In genomic region chr1:113982955-113983742, GRCh38 we compare ENCODE assay signal across 12 cellular contexts. TPM values are rescaled to one million over a fixed set of nuclear protein-coding genes. Genes with fewer than 3 reads are reported as not detected.
DNase-seq lines count a peak whose midpoint lies in the region; ATAC-seq and TF ChIP-seq lines count a peak whose summit lies in the region.
"Had no signal": no experiment of that assay in that cellular context is flagged by ENCODE, and none has a peak within 500 bp of the region (broad histone marks: within the 10 kb centered on the region; RNA-seq: fewer than 3 reads in every experiment).

No MANE protein-coding gene starts in this region.

- H3K4me3 ChIP-seq in AG09309 (ENCODE audit: control insufficient read depth, low read depth, low read length) (peak overlapping the region; percentile 41), esophagus squamous epithelium (peak overlapping the region in 3 of 4 donors; percentile 17 to 48 (median 40)), psoas muscle (peak overlapping the region; percentile 61)

- no peaks in the 10 kb centered on the region for H3K9me3 ChIP-seq in esophagus squamous epithelium
- H3K9me3 ChIP-seq in psoas muscle = no peaks in the 10 kb centered on the region
- H3K9me3 ChIP-seq: neutrophil had no signal

- 72 to 77% methylated on average over 4 to 7 of the region's 14 CpGs for WGBS in esophagus squamous epithelium, 2 donors
- 31 to 45% (median 38%) methylated on average over 14 of the region's 14 CpGs for WGBS in psoas muscle, 3 donors

- no peak for TF ChIP-seq POLR2A in esophagus squamous epithelium (IDR thresholded peaks at IDR 0.05)

- intact Hi-C loops in esophagus squamous epithelium (cut with DNase I) = no loop called here
- intact Hi-C loops in psoas muscle (cut with DNase I) = loop anchor here (5.0 to 10.0 kb wide), 5 partner anchors 44 to 234 kb away; partner anchors contain the start of gene SYT6 (in 1 of the 2)

- peaks cover 0 to 62% (median 23%) of the 10 kb centered on the region in 3 donors for H3K4me1 ChIP-seq in esophagus squamous epithelium
- peaks cover 17% of the 10 kb centered on the region for H3K4me1 ChIP-seq in psoas muscle

- DNase-seq in AG09309 (ENCODE audit: low read depth) = no peak
- DNase-seq in NCI-H2171 (lab: John Stamatoyannopoulos, UW) = peak; percentile 54
- DNase-seq in esophagus squamous epithelium (lab: John Stamatoyannopoulos, UW) = no peak
- DNase-seq in psoas muscle = no peak
- DNase-seq in GDM1 (lab: John Stamatoyannopoulos, UW) = no peak
- DNase-seq in ureter (ENCODE audit: low spot score) = no peak
- no peak for DNase-seq in NCI-H2107 treated with DMSO at 0.1 percent for 48 hours (lab: John Stamatoyannopoulos, UW; ENCODE audit: unreplicated experiment)
- DNase-seq: activated T-cell treated with anti-CD3 and anti-CD28 coated beads, Interleukin-2, amount 50 U/mL, for 24 hours; cerebellar nuclear complex; T-helper 2 cell had no signal

- H3K27ac ChIP-seq in esophagus squamous epithelium = peak overlapping the region; percentile 67 to 87 (median 75)
- peak overlapping the region; percentile 85 for H3K27ac ChIP-seq in psoas muscle
- H3K27ac ChIP-seq: neutrophil had no signal

- no peak for TF ChIP-seq CTCF in AG09309 (IDR thresholded peaks at IDR 0.05; ENCODE audit: control insufficient read depth, insufficient read depth, low read depth, low read length, missing control alignments)
- TF ChIP-seq CTCF in esophagus squamous epithelium (IDR thresholded peaks at IDR 0.05) = no peak
- TF ChIP-seq CTCF in psoas muscle (IDR thresholded peaks at IDR 0.05) = no peak

- H3K27me3 ChIP-seq in esophagus squamous epithelium (no peaks in the 10 kb centered on the region), psoas muscle (ENCODE audit: insufficient read depth in 3 of 3, low read length in 2 of 3) (no peaks in the 10 kb centered on the region)

- no peaks in the 10 kb centered on the region for H3K36me3 ChIP-seq in esophagus squamous epithelium
- H3K36me3 ChIP-seq in psoas muscle (ENCODE audit: insufficient read depth in 1 of 2, low read depth in 1 of 2) = no peaks in the 10 kb centered on the region

- ATAC-seq in psoas muscle = peak; percentile 22 to 59 (median 48)
- no peak for ATAC-seq in HG02938 (IDR thresholded peaks at IDR 0.05; ENCODE audit: unreplicated experiment)

RNA-seq across cellular contexts. Expression of gene OLFML3, which starts 3.9 kb away (rescaled TPM):
- 10 to 100 TPM in 2 of 4 donors, 1 to 10 TPM in 2; 1.2 to 62.0 (median 9.9) TPM for total RNA-seq in esophagus squamous epithelium
- total RNA-seq in psoas muscle = 10 to 100 TPM in 2 of 4 donors, 1 to 10 TPM in 2; 8.2 to 15.8 (median 10.7) TPM
- 10 to 100 TPM in 1 of 3 donors, 1 to 10 TPM in 2; 6.4 to 13.5 (median 9.9) TPM for polyA plus RNA-seq in psoas muscle
- total RNA-seq in ureter = 43.5 TPM

RNA-seq across cellular contexts. Expression of gene HIPK1, which starts 54.0 kb away (rescaled TPM):
- 10 to 100 TPM; 34.1 to 46.5 (median 43.6) TPM for total RNA-seq in esophagus squamous epithelium
- 10 to 100 TPM; 56.0 to 80.6 (median 65.3) TPM for total RNA-seq in psoas muscle
- polyA plus RNA-seq in psoas muscle = 10 to 100 TPM; 16.8 to 56.0 (median 18.4) TPM
- 73.2 TPM for total RNA-seq in ureter
